Comparison of ENCODE assay signal across 21 cellular contexts in genomic region chr2:41906325-41906700, GRCh38.
DNase-seq lines count a peak whose midpoint lies in the region; ATAC-seq, FAIRE-seq and TF ChIP-seq lines count a peak whose summit lies in the region.
"Had no signal": no experiment of that assay in that cellular context is flagged by ENCODE, and none has a peak within 500 bp of the region (broad histone marks: within the 10 kb centered on the region; RNA-seq: fewer than 3 reads in every experiment).

No MANE protein-coding gene starts in this region.

- TF ChIP-seq CTCF in BJ (IDR thresholded peaks at IDR 0.05; ENCODE audit: insufficient read depth, low read depth, low read length) (no peak), IMR-90 (conservative IDR thresholded peaks at IDR 0.05; ENCODE audit: low read depth, low read length) (no peak), endothelial cell of umbilical vein (IDR thresholded peaks at IDR 0.05; ENCODE audit: extremely low read depth in 1 of 2, insufficient read depth in 1 of 2, low read depth in 1 of 2, low read length in 2 of 2) (no peak), neural crest cell (conservative IDR thresholded peaks at IDR 0.05) (no peak), smooth muscle cell (IDR thresholded peaks at IDR 0.05; ENCODE audit: borderline replicate concordance, insufficient read depth, poor library complexity, severe bottlenecking) (no peak)

- WGBS in IMR-90 (ENCODE audit: extremely low coverage in 2 of 2, insufficient read length in 1 of 2), 2 experiments = no CpG with 5 or more reads among the region's 4 CpGs
- WGBS in smooth muscle cell (ENCODE audit: low lambda C conversion rate) = 34% methylated on average over 4 of the region's 4 CpGs

- ATAC-seq in IMR-90 (ENCODE audit: low read depth) (peak; percentile 81), HG02938 (IDR thresholded peaks at IDR 0.05; ENCODE audit: unreplicated experiment) (no peak)

- BruUV-seq in IMR-90 (replicated peaks; lab: Mats Ljungman, UMichigan) (no TSS peak), endothelial cell of umbilical vein (replicated peaks; lab: Mats Ljungman, UMichigan) (no TSS peak)

- H3K27me3 Mint-ChIP-seq in neural crest cell (ENCODE audit: low read depth) = no peaks in the 10 kb centered on the region

- peak overlapping the region; percentile 52; the same call in 1 of the 2 replicates for H2BK120ac ChIP-seq in IMR-90 (ENCODE audit: low read depth, low read length)

- no peak for TF ChIP-seq RAD21 in IMR-90 (IDR thresholded peaks at IDR 0.05; ENCODE audit: low read length)

- no peak overlapping the region for H3K56ac ChIP-seq in IMR-90 (ENCODE audit: extremely low read depth, insufficient read depth, low read length)

- no peak overlapping the region for H2BK15ac ChIP-seq in IMR-90 (ENCODE audit: low read depth, low read length)

- in situ Hi-C loops in IMR-90 (cut with MboI; ENCODE audit: low sequenced_read_pairs) = no loop called here

- CTCF ChIA-PET in BJ (lab: Yijun Ruan, JAX) = interaction anchor here (0.9 to 1.9 kb wide), 3 partner anchors 10 to 37 kb away, joined by 3 to 6 read pairs (median 4); no protein-coding TSS in a partner anchor
- CTCF ChIA-PET in IMR-90 (lab: Yijun Ruan, JAX) = interaction anchor here (0.8 to 2.3 kb wide), 3 partner anchors 20 to 141 kb away, joined by 3 to 9 read pairs (median 4); no protein-coding TSS in a partner anchor
- CTCF ChIA-PET in endothelial cell of umbilical vein (lab: Charles Lee) = interaction anchor here (0.6 to 1.7 kb wide), 4 partner anchors 24 to 53 kb away, joined by 3 to 6 read pairs (median 3); no protein-coding TSS in a partner anchor

- DNase-seq in BJ (ENCODE audit: low read depth) = peak; percentile 39
- DNase-seq in IMR-90 = peak; percentile 88
- DNase-seq in endothelial cell of umbilical vein (ENCODE audit: low read depth, low spot score) = peak; percentile 75
- DNase-seq in neural crest cell (ENCODE audit: low read depth, low spot score) = no peak
- no peak for DNase-seq in smooth muscle cell (lab: John Stamatoyannopoulos, UW; ENCODE audit: unreplicated experiment)
- no peak for DNase-seq in activated CD4-positive, CD25-positive, alpha-beta regulatory T cell (lab: John Stamatoyannopoulos, UW)
- DNase-seq: activated CD4-positive, alpha-beta T cell treated with anti-CD3 and anti-CD28 coated beads, Interleukin-2, amount 50 U/mL, for 1 hour; activated naive CD4-positive, alpha-beta T cell treated with anti-CD3 and anti-CD28 coated beads, Interleukin-2, amount 50 U/mL, for 16 hours; C1 segment of cervical spinal cord; DMS 273 treated with DMSO at 0.1 percent for 48 hours; dorsolateral prefrontal cortex; esophagus squamous epithelium; H9; Kasumi-1; NCI-H1105; NCI-H526; OCI-M1; stimulated activated CD4-positive, alpha-beta T cell treated with anti-CD3 and anti-CD28 coated beads, Interleukin-4, amount 100 ng/mL, for 1 hour had no signal

- H4K20me1 ChIP-seq in IMR-90 (ENCODE audit: insufficient read depth, low read length) (no peaks in the 10 kb centered on the region), endothelial cell of umbilical vein (replicated peaks; ENCODE audit: control insufficient read depth, extremely low read depth, insufficient read depth, low read length) (no peaks in the 10 kb centered on the region), smooth muscle cell (ENCODE audit: low read depth) (no peaks in the 10 kb centered on the region)

- H2AFZ ChIP-seq in IMR-90 (replicated peaks; ENCODE audit: low read length, poor library complexity) (no peak overlapping the region), endothelial cell of umbilical vein (ENCODE audit: low read depth, low read length) (no peak overlapping the region), smooth muscle cell (ENCODE audit: low read depth) (no peak overlapping the region)

- H3K9me3 ChIP-seq in IMR-90 (ENCODE audit: control insufficient read depth, insufficient read depth, low read length) (no peaks in the 10 kb centered on the region), endothelial cell of umbilical vein (replicated peaks; ENCODE audit: control insufficient read depth, insufficient read depth, low read length) (no peaks in the 10 kb centered on the region), smooth muscle cell (replicated peaks; ENCODE audit: low read depth) (no peaks in the 10 kb centered on the region)
- H3K9me3 ChIP-seq: esophagus squamous epithelium, SJCRH30, suprapubic skin had no signal

- H3K79me2 ChIP-seq in endothelial cell of umbilical vein (ENCODE audit: control insufficient read depth, insufficient read depth, low read length) (no peaks in the 10 kb centered on the region), smooth muscle cell (ENCODE audit: low read depth) (no peaks in the 10 kb centered on the region)

- FAIRE-seq in endothelial cell of umbilical vein (lab: Jason Lieb, UNC) = peak; percentile 66

- H4K91ac ChIP-seq in IMR-90 (ENCODE audit: insufficient read depth, low read depth, low read length) = peak overlapping the region; percentile 43; the same call in 1 of the 2 replicates

- H2BK20ac ChIP-seq in IMR-90 (ENCODE audit: low read depth, low read length) = peak overlapping the region; percentile 76; the same call in 1 of the 2 replicates

- no peak overlapping the region for H2AK5ac ChIP-seq in IMR-90 (ENCODE audit: low read depth, low read length)

- H3K9ac ChIP-seq in IMR-90 (ENCODE audit: low read depth, low read length) = no peak overlapping the region
- H3K9ac ChIP-seq in endothelial cell of umbilical vein (replicated peaks; ENCODE audit: extremely low read depth, insufficient read depth, low read length) = no peak overlapping the region
- no peak overlapping the region for H3K9ac ChIP-seq in smooth muscle cell (ENCODE audit: low read depth)

- TF ChIP-seq POLR2A in IMR-90 (IDR thresholded peaks at IDR 0.05; ENCODE audit: low read depth, low read length) = no peak
- TF ChIP-seq POLR2A in endothelial cell of umbilical vein (IDR thresholded peaks at IDR 0.05; ENCODE audit: low read depth, low read length) = no peak

- no peak overlapping the region; the same call in 1 of the 2 replicates for H4K5ac ChIP-seq in IMR-90 (ENCODE audit: low read depth, low read length)

- no peak overlapping the region for H2BK5ac ChIP-seq in IMR-90 (ENCODE audit: low read depth, low read length, poor library complexity, severe bottlenecking)

- dilution Hi-C loops in IMR-90 (cut with HindIII; ENCODE audit: low sequenced_read_pairs, unreplicated experiment) = no loop called here
- dilution Hi-C loops in endothelial cell of umbilical vein (cut with MboI; ENCODE audit: extremely low pct_ligation_motif_present, low sequenced_read_pairs) = no loop called here

- H3K79me1 ChIP-seq in IMR-90 (ENCODE audit: low read depth in 1 of 2, low read length in 2 of 2) = no peaks in the 10 kb centered on the region

- H4K8ac ChIP-seq in IMR-90 (ENCODE audit: low read depth in 2 of 2, low read length in 2 of 2) = no peak overlapping the region; a peak in 1 of 4 replicates

- no peaks in the 10 kb centered on the region for H3F3A ChIP-seq in smooth muscle cell (ENCODE audit: low read depth)

- H3K27ac ChIP-seq in IMR-90 (ENCODE audit: insufficient read depth, low read length) (peak overlapping the region; percentile 67; the same call in 1 of the 2 replicates), endothelial cell of umbilical vein (ENCODE audit: insufficient read depth, low read depth, low read length) (no peak overlapping the region), smooth muscle cell (ENCODE audit: low read depth) (no peak overlapping the region)
- H3K27ac ChIP-seq: dorsolateral prefrontal cortex, esophagus squamous epithelium, SJCRH30, suprapubic skin had no signal

- H3K4me3 Mint-ChIP-seq in neural crest cell = no peak overlapping the region
- H3K4me3 Mint-ChIP-seq: H9 had no signal

- no peaks in the 10 kb centered on the region for H3K36me3 Mint-ChIP-seq in neural crest cell (ENCODE audit: low read depth)

- H3K27me3 ChIP-seq in BJ (ENCODE audit: control insufficient read depth, insufficient read depth, low read length) (peaks cover 2% of the 10 kb centered on the region; the same call in 1 of the 2 replicates), IMR-90 (ENCODE audit: control insufficient read depth, insufficient read depth, low read length) (no peaks in the 10 kb centered on the region), endothelial cell of umbilical vein (ENCODE audit: control insufficient read depth in 2 of 2, insufficient read depth in 2 of 2, low read length in 2 of 2) (peaks cover 7 to 13% of the 10 kb centered on the region in 2 experiments), smooth muscle cell (ENCODE audit: low read depth) (no peaks in the 10 kb centered on the region)
- H3K27me3 ChIP-seq: dorsolateral prefrontal cortex, SJCRH30, suprapubic skin had no signal

- peak overlapping the region; percentile 21 for H3K27ac Mint-ChIP-seq in neural crest cell (ENCODE audit: unreplicated experiment)
- H3K27ac Mint-ChIP-seq: H9 had no signal

- peaks cover 11% of the 10 kb centered on the region for H3K9me1 ChIP-seq in IMR-90 (ENCODE audit: insufficient read depth, low read length)
- H3K9me1 ChIP-seq in endothelial cell of umbilical vein (replicated peaks; ENCODE audit: control insufficient read depth, extremely low read depth, insufficient read depth, low read length) = no peaks in the 10 kb centered on the region

- H3K18ac ChIP-seq in IMR-90 (ENCODE audit: low read depth, low read length) = peak overlapping the region; percentile 73; the same call in 1 of the 2 replicates

- POLR2A ChIA-PET in BJ (lab: Charles Lee) (no interaction called here), IMR-90 (lab: Charles Lee; ENCODE audit: unreplicated experiment) (no interaction called here), endothelial cell of umbilical vein (lab: Charles Lee) (no interaction called here)

- intact Hi-C loops in IMR-90 (cut with micrococcal nuclease) (no loop called here), endothelial cell of umbilical vein (cut with micrococcal nuclease) (no loop called here)

- H3K9me3 Mint-ChIP-seq in neural crest cell = no peaks in the 10 kb centered on the region
- H3K9me3 Mint-ChIP-seq: H9 had no signal

- H3K36me3 ChIP-seq in BJ (ENCODE audit: control insufficient read depth, insufficient read depth, low read length) (no peaks in the 10 kb centered on the region), IMR-90 (ENCODE audit: control insufficient read depth, insufficient read depth, low read length) (no peaks in the 10 kb centered on the region), endothelial cell of umbilical vein (ENCODE audit: control insufficient read depth in 2 of 2, extremely low read depth in 1 of 2, insufficient read depth in 2 of 2, low read length in 2 of 2) (no peaks in the 10 kb centered on the region), smooth muscle cell (ENCODE audit: low read depth) (no peaks in the 10 kb centered on the region)
- H3K36me3 ChIP-seq: esophagus squamous epithelium, SJCRH30, suprapubic skin had no signal

- H3K4me1 Mint-ChIP-seq in neural crest cell = peaks cover 4% of the 10 kb centered on the region

- H3K14ac ChIP-seq in IMR-90 (replicated peaks; ENCODE audit: low read depth, low read length) = peak overlapping the region; percentile 70

- H3K4me2 ChIP-seq in IMR-90 (ENCODE audit: low read depth, low read length) = peak overlapping the region; percentile 38; the same call in 1 of the 2 replicates
- peak overlapping the region; percentile 41 for H3K4me2 ChIP-seq in endothelial cell of umbilical vein (ENCODE audit: insufficient read depth, low read length)
- H3K4me2 ChIP-seq in smooth muscle cell = no peak overlapping the region

- peak overlapping the region; percentile 72; the same call in 1 of the 2 replicates for H3K4ac ChIP-seq in IMR-90 (ENCODE audit: low read depth, low read length)

- no peak overlapping the region for H3K4me3 ChIP-seq in BJ (ENCODE audit: low read depth, low read length)
- no peak overlapping the region for H3K4me3 ChIP-seq in IMR-90 (ENCODE audit: insufficient read depth, low read depth, low read length)
- no peak overlapping the region for H3K4me3 ChIP-seq in endothelial cell of umbilical vein (replicated peaks in 1 of 3; ENCODE audit: insufficient read depth in 1 of 3, low read depth in 1 of 3, low read length in 3 of 3)
- H3K4me3 ChIP-seq in smooth muscle cell = no peak overlapping the region
- H3K4me3 ChIP-seq: dorsolateral prefrontal cortex, esophagus squamous epithelium, SJCRH30, suprapubic skin had no signal

- no peak overlapping the region for H2AK9ac ChIP-seq in IMR-90 (replicated peaks; ENCODE audit: low read depth, low read length, poor library complexity)

- peaks cover 26% of the 10 kb centered on the region for H3K4me1 ChIP-seq in IMR-90 (ENCODE audit: control insufficient read depth, insufficient read depth, low read length)
- H3K4me1 ChIP-seq in endothelial cell of umbilical vein (ENCODE audit: control insufficient read depth, extremely low read depth, insufficient read depth, low read length) = peaks cover 8% of the 10 kb centered on the region
- peaks cover 13% of the 10 kb centered on the region for H3K4me1 ChIP-seq in smooth muscle cell (ENCODE audit: low read depth)

- 0 out of 2 replicates have a peak overlapping the region, but pooled peaks have one; percentile 59 for H3K23ac ChIP-seq in IMR-90 (ENCODE audit: low read depth, low read length)

Comparison
In these comparisons a context has a peak if more than half of its experiments do, and no peak if none do; other contexts are left out.
1. DNase-seq: peak in BJ (single experiment), IMR-90 (single experiment) and endothelial cell of umbilical vein (single experiment); none in neural crest cell (single experiment), smooth muscle cell (single experiment) and activated CD4-positive, CD25-positive, alpha-beta regulatory T cell (0 of 4).